8 cellular contexts compared by ENCODE assay signal in genomic region chr9:129497064-129497836, GRCh38.
DNase-seq lines count a peak whose midpoint lies in the region; ATAC-seq and TF ChIP-seq lines count a peak whose summit lies in the region.

No MANE protein-coding gene starts in this region.

- no peak for TF ChIP-seq POLR2A in thyroid gland (IDR thresholded peaks at IDR 0.05)

- H3K9me3 ChIP-seq in colonic mucosa (no peaks in the 10 kb centered on the region), thyroid gland (no peaks in the 10 kb centered on the region)

- H3K36me3 ChIP-seq in colonic mucosa (no peaks in the 10 kb centered on the region), thyroid gland (no peaks in the 10 kb centered on the region)

- H3K27me3 Mint-ChIP-seq in memory B cell = peaks cover 16% of the 10 kb centered on the region

- H3K27me3 ChIP-seq in colonic mucosa (no peaks in the 10 kb centered on the region), thyroid gland (no peaks in the 10 kb centered on the region)

- H3K36me3 Mint-ChIP-seq in memory B cell = no peaks in the 10 kb centered on the region

- H3K9me3 Mint-ChIP-seq in memory B cell = no peaks in the 10 kb centered on the region

- peak overlapping the region; percentile 97 for H3K9ac ChIP-seq in colonic mucosa (ENCODE audit: low read depth in 2 of 2, low read length in 2 of 2)

- peak overlapping the region; percentile 93 for H3K27ac ChIP-seq in colonic mucosa
- peak overlapping the region; percentile 90 to 100 (median 97) for H3K27ac ChIP-seq in thyroid gland

- TF ChIP-seq CTCF in colonic mucosa (IDR thresholded peaks at IDR 0.05) (no peak), thyroid gland (IDR thresholded peaks at IDR 0.05) (no peak), GM13976 (IDR thresholded peaks at IDR 0.05; ENCODE audit: borderline replicate concordance, control extremely low read depth, extremely low read depth, insufficient read depth, missing control alignments) (no peak)

- intact Hi-C loops in colonic mucosa (cut with DNase I) = loop anchor here (10.0 kb wide), 1 partner anchor 352 kb away; no protein-coding TSS in a partner anchor
- intact Hi-C loops in thyroid gland (cut with DNase I) = no loop called here

- in situ Hi-C loops in GM13976 (cut with MboI; ENCODE audit: low sequenced_read_pairs, unreplicated experiment) = no loop called here

- H3K4me1 Mint-ChIP-seq in memory B cell = peaks cover 4% of the 10 kb centered on the region

- 11 to 22% methylated on average over 10 to 12 of the region's 17 CpGs for WGBS in thyroid gland, 2 donors

- no peak for ATAC-seq in memory B cell (ENCODE audit: low read depth)
- no peak for ATAC-seq in GM18861 (IDR thresholded peaks at IDR 0.05; ENCODE audit: unreplicated experiment)
- ATAC-seq in HG03439 (IDR thresholded peaks at IDR 0.05; ENCODE audit: unreplicated experiment) = no peak

- peak; percentile 77 for DNase-seq in EH (ENCODE audit: low read depth)
- peak; percentile 73 for DNase-seq in NCI-H510A (lab: John Stamatoyannopoulos, UW)
- DNase-seq in colonic mucosa = peak; percentile 24
- no peak for DNase-seq in memory B cell (ENCODE audit: low spot score in 2 of 2)
- DNase-seq in thyroid gland = peak in 1 of 2 donors; percentile 38
- DNase-seq in GM13976 (ENCODE audit: low spot score) = no peak

- peak overlapping the region; percentile 50 for H3K4me3 Mint-ChIP-seq in memory B cell

- H3K4me3 ChIP-seq in colonic mucosa = peak overlapping the region; percentile 53
- H3K4me3 ChIP-seq in thyroid gland (replicated peaks in 1 of 3) = peak overlapping the region in 2 of 3 donors; percentile 43 to 44

- no peak overlapping the region for H3K27ac Mint-ChIP-seq in memory B cell

- H3K4me1 ChIP-seq in colonic mucosa = peaks cover 4% of the 10 kb centered on the region
- H3K4me1 ChIP-seq in thyroid gland = peaks cover 39 to 68% of the 10 kb centered on the region in 2 donors

Comparison
In these comparisons a context has a peak if more than half of its experiments do, and no peak if none do; other contexts are left out.
1. DNase-seq: peak in EH (single experiment), NCI-H510A (single experiment) and colonic mucosa (single experiment); none in memory B cell (0 of 2) and GM13976 (single experiment).